19 cellular contexts compared by ENCODE assay signal in genomic region chr2:52097076-52097475, GRCh38.
"Had no signal": no experiment of that assay in that cellular context is flagged by ENCODE, and none has a peak within 500 bp of the region (broad histone marks: within the 10 kb centered on the region; RNA-seq: fewer than 3 reads in every experiment).

No MANE protein-coding gene starts in this region.

- ATAC-seq: esophagus mucosa; gastrocnemius medialis; heart right ventricle; naive thymus-derived CD4-positive, alpha-beta T cell had no signal

- H3K36me3 ChIP-seq: gastrocnemius medialis, heart right ventricle, neutrophil, sigmoid colon, stomach, thoracic aorta, transverse colon had no signal

- H3K4me3 ChIP-seq: gastrocnemius medialis, heart right ventricle, sigmoid colon, skin epidermis, stomach, thoracic aorta, transverse colon had no signal

- H3K9me3 ChIP-seq: gastrocnemius medialis, heart right ventricle, neutrophil, sigmoid colon, thoracic aorta, transverse colon had no signal

- DNase-seq: effector memory CD4-positive, alpha-beta T cell; gastrocnemius medialis; heart right ventricle; hypothalamus; kidney glomerular epithelial cell; mammary epithelial cell; naive thymus-derived CD4-positive, alpha-beta T cell; posterior cingulate gyrus; sigmoid colon; stimulated activated naive CD4-positive, alpha-beta T cell; stomach; substantia nigra; transverse colon had no signal

- H3K27me3 ChIP-seq: gastrocnemius medialis, heart right ventricle, neutrophil, sigmoid colon, stomach, transverse colon had no signal

- FAIRE-seq: endometrium, islet of Langerhans had no signal

- H3K4me1 ChIP-seq: gastrocnemius medialis, heart right ventricle, sigmoid colon, stomach, transverse colon had no signal

- H3K27ac ChIP-seq: gastrocnemius medialis, heart right ventricle, neutrophil, sigmoid colon, skin epidermis, stomach, thoracic aorta, transverse colon had no signal
